In the genomic region with DNA sequence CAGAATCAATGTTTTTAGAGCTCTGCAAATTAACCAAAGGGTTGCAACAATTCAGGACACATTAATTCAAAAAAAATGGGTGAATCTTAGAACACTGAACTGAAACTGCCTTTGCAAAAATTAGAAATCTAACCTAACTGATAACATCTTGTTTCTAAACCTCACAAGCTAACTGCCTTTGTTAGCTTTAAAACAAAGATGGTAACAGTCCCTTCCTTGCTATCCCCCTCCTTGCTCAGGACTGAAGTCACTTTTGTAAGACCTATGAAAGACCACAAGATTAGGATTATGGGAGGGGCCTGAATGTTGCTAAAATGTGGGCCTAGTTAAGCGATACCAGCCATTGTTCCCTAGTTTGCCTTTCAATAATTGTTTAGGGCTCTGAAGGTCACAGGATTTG, we compare ENCODE assay signal across 13 cellular contexts. TPM values are rescaled to one million over a fixed set of nuclear protein-coding genes. Genes with fewer than 3 reads are reported as not detected.
"Had no signal": no experiment of that assay in that cellular context is flagged by ENCODE, and none has a peak within 500 bp of the region (broad histone marks: within the 10 kb centered on the region; RNA-seq: fewer than 3 reads in every experiment).

No MANE protein-coding gene starts in this region.

- H3K4me1 Mint-ChIP-seq: activated naive CD8-positive, alpha-beta T cell treated with anti-CD3 and anti-CD28 coated beads, Interleukin-2, amount 50 U/mL, for 24 hours; activated T-helper 17 cell treated with anti-CD3 and anti-CD28 coated beads, Interleukin-2, amount 50 U/mL, for 72 hours; stimulated activated effector memory CD8-positive, alpha-beta T cell treated with anti-CD3 and anti-CD28 coated beads, Interleukin-12 subunit alpha, Interleukin-12 subunit beta, amount 100 ng/mL, for 72 hours had no signal

- H3K4me3 ChIP-seq: cardiac muscle cell, dorsolateral prefrontal cortex, lung had no signal

- H3K36me3 ChIP-seq: cardiac muscle cell had no signal

- H3K36me3 Mint-ChIP-seq: stimulated activated effector memory CD8-positive, alpha-beta T cell treated with anti-CD3 and anti-CD28 coated beads, Interleukin-12 subunit alpha, Interleukin-12 subunit beta, amount 100 ng/mL, for 72 hours had no signal

- H3K4me3 Mint-ChIP-seq: activated naive CD4-positive, alpha-beta T cell treated with anti-CD3 and anti-CD28 coated beads for 36 hours; activated naive CD8-positive, alpha-beta T cell treated with anti-CD3 and anti-CD28 coated beads, Interleukin-2, amount 50 U/mL, for 24 hours; activated T-helper 17 cell treated with anti-CD3 and anti-CD28 coated beads, Interleukin-2, amount 50 U/mL, for 72 hours; stimulated activated effector memory CD8-positive, alpha-beta T cell treated with anti-CD3 and anti-CD28 coated beads, Interleukin-12 subunit alpha, Interleukin-12 subunit beta, amount 100 ng/mL, for 72 hours had no signal

- H3K27ac Mint-ChIP-seq: activated naive CD4-positive, alpha-beta T cell treated with anti-CD3 and anti-CD28 coated beads for 36 hours; activated naive CD8-positive, alpha-beta T cell treated with anti-CD3 and anti-CD28 coated beads, Interleukin-2, amount 50 U/mL, for 24 hours; activated T-helper 17 cell treated with anti-CD3 and anti-CD28 coated beads, Interleukin-2, amount 50 U/mL, for 72 hours; stimulated activated effector memory CD8-positive, alpha-beta T cell treated with anti-CD3 and anti-CD28 coated beads, Interleukin-12 subunit alpha, Interleukin-12 subunit beta, amount 100 ng/mL, for 72 hours had no signal

- H3K79me2 ChIP-seq: parathyroid adenoma had no signal

- H3K9ac ChIP-seq: parathyroid adenoma had no signal

- H2AFZ ChIP-seq: parathyroid adenoma had no signal

- H3K4me1 ChIP-seq: parathyroid adenoma had no signal

- ATAC-seq: activated naive CD8-positive, alpha-beta T cell treated with anti-CD3 and anti-CD28 coated beads, Interleukin-2, amount 50 U/mL, for 24 hours; activated T-helper 17 cell treated with anti-CD3 and anti-CD28 coated beads, Interleukin-2, amount 50 U/mL, for 72 hours; esophagus mucosa; stimulated activated effector memory CD8-positive, alpha-beta T cell treated with anti-CD3 and anti-CD28 coated beads, Interleukin-12 subunit alpha, Interleukin-12 subunit beta, amount 100 ng/mL, for 72 hours had no signal

- DNase-seq: activated CD4-positive, alpha-beta T cell treated with anti-CD3 and anti-CD28 coated beads, Interleukin-2, amount 50 U/mL, for 48 hours; activated CD4-positive, CD25-positive, alpha-beta regulatory T cell treated with anti-CD3 and anti-CD28 coated beads, Interleukin-2, amount 50 U/mL, for 72 hours; activated naive CD4-positive, alpha-beta T cell treated with anti-CD3 and anti-CD28 coated beads for 36 hours; activated naive CD8-positive, alpha-beta T cell treated with anti-CD3 and anti-CD28 coated beads, Interleukin-2, amount 50 U/mL, for 24 hours; dorsolateral prefrontal cortex; islet precursor cell; retina had no signal

- H3K27me3 ChIP-seq: cardiac muscle cell, dorsolateral prefrontal cortex had no signal

- H3K27ac ChIP-seq: cardiac muscle cell, dorsolateral prefrontal cortex, parathyroid adenoma had no signal

RNA-seq across cellular contexts. Expression of gene LONRF2, which starts 44.9 kb away (rescaled TPM):
- total RNA-seq: activated naive CD4-positive, alpha-beta T cell treated with anti-CD3 and anti-CD28 coated beads for 36 hours had no signal
